14 cellular contexts compared by ENCODE assay signal in the genomic region with DNA sequence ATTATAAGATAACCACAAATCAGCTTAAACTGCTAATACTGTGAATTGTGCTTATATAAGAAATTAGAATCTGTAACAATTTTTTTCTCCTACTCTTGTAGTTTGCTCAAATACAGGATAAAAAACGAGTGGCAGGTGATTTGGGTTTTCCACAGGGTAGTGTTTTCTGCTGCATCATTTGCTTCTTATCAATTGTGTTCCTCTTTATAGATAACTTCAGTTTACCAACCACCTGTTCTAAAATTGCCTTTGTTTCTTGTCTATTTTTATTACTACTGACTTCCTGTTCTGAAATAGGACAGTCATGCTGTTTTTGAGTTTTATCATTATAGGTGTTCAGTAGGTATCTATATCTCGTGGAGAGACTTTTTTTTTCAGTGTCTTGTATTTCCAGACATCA. TPM values are rescaled to one million over a fixed set of nuclear protein-coding genes. Genes with fewer than 3 reads are reported as not detected.
DNase-seq lines count a peak whose midpoint lies in the region; ATAC-seq and TF ChIP-seq lines count a peak whose summit lies in the region.
"Had no signal": no experiment of that assay in that cellular context is flagged by ENCODE, and none has a peak within 500 bp of the region (broad histone marks: within the 10 kb centered on the region; RNA-seq: fewer than 3 reads in every experiment).

No MANE protein-coding gene starts in this region.

- no peak for TF ChIP-seq POLR2A in transverse colon (IDR thresholded peaks at IDR 0.05)

- TF ChIP-seq EP300 in transverse colon (IDR thresholded peaks at IDR 0.05; ENCODE audit: low read depth), result no peak

- H3K27ac Mint-ChIP-seq in activated T-cell treated with anti-CD3 and anti-CD28 coated beads, Interleukin-2, amount 50 U/mL, for 72 hours, result peak overlapping the region; percentile 55
- H3K27ac Mint-ChIP-seq in nephron progenitor cell, result no peak overlapping the region
- H3K27ac Mint-ChIP-seq in CD14-positive monocyte, result peak overlapping the region in 1 of 7 donors; percentile 41
- H3K27ac Mint-ChIP-seq in activated CD8-positive, alpha-beta memory T cell treated with anti-CD3 and anti-CD28 coated beads, Interleukin-2, amount 10 ng/mL, durations not matched to agents 7 days and 5 days, result no peak overlapping the region

- WGBS in transverse colon (ENCODE audit: low coverage in 1 of 2), 2 donors, result 31% methylated on average over 2 of the region's 2 CpGs

- peaks cover 61% of the 10 kb centered on the region for H3K4me1 Mint-ChIP-seq in activated T-cell treated with anti-CD3 and anti-CD28 coated beads, Interleukin-2, amount 50 U/mL, for 72 hours (ENCODE audit: low read depth)
- peaks cover 29% of the 10 kb centered on the region for H3K4me1 Mint-ChIP-seq in nephron progenitor cell
- peaks cover 30% of the 10 kb centered on the region for H3K4me1 Mint-ChIP-seq in CD14-positive monocyte
- peaks cover 20% of the 10 kb centered on the region for H3K4me1 Mint-ChIP-seq in activated CD8-positive, alpha-beta memory T cell treated with anti-CD3 and anti-CD28 coated beads, Interleukin-2, amount 10 ng/mL, durations not matched to agents 7 days and 5 days

- H3K36me3 Mint-ChIP-seq in activated T-cell treated with anti-CD3 and anti-CD28 coated beads, Interleukin-2, amount 50 U/mL, for 72 hours (ENCODE audit: insufficient read depth in 2 of 2), result no peaks in the 10 kb centered on the region
- H3K36me3 Mint-ChIP-seq in nephron progenitor cell (ENCODE audit: low read depth), result no peaks in the 10 kb centered on the region
- H3K36me3 Mint-ChIP-seq in CD14-positive monocyte, result peaks cover 1 to 11% of the 10 kb centered on the region in 2 donors
- peaks cover 42% of the 10 kb centered on the region for H3K36me3 Mint-ChIP-seq in activated CD8-positive, alpha-beta memory T cell treated with anti-CD3 and anti-CD28 coated beads, Interleukin-2, amount 10 ng/mL, durations not matched to agents 7 days and 5 days

- H3K4me1 ChIP-seq in transverse colon, result peaks cover 33 to 56% (median 40%) of the 10 kb centered on the region in 4 donors

- no peak for ATAC-seq in activated T-cell treated with anti-CD3 and anti-CD28 coated beads, Interleukin-2, amount 50 U/mL, for 72 hours (replicated peaks in 1 of 2)
- ATAC-seq in GM21528 (IDR thresholded peaks at IDR 0.05; ENCODE audit: low FRiP score, unreplicated experiment) (peak; percentile 50), HG03439 (IDR thresholded peaks at IDR 0.05; ENCODE audit: unreplicated experiment) (peak; percentile 50)
- no peak for ATAC-seq in activated CD8-positive, alpha-beta memory T cell treated with anti-CD3 and anti-CD28 coated beads, Interleukin-2, amount 10 ng/mL, durations not matched to agents 7 days and 5 days
- ATAC-seq: SK-N-SH treated with all-trans-retinoic acid at 6 μM for 48 hours had no signal

- H3K27me3 Mint-ChIP-seq in activated T-cell treated with anti-CD3 and anti-CD28 coated beads, Interleukin-2, amount 50 U/mL, for 72 hours (ENCODE audit: low read depth), result no peaks in the 10 kb centered on the region
- no peaks in the 10 kb centered on the region for H3K27me3 Mint-ChIP-seq in nephron progenitor cell (ENCODE audit: low read depth, poor library complexity)
- no peaks in the 10 kb centered on the region for H3K27me3 Mint-ChIP-seq in CD14-positive monocyte (ENCODE audit: low read depth in 3 of 3)
- H3K27me3 Mint-ChIP-seq in activated CD8-positive, alpha-beta memory T cell treated with anti-CD3 and anti-CD28 coated beads, Interleukin-2, amount 10 ng/mL, durations not matched to agents 7 days and 5 days, result no peaks in the 10 kb centered on the region

- no peaks in the 10 kb centered on the region for H3K9me3 Mint-ChIP-seq in activated T-cell treated with anti-CD3 and anti-CD28 coated beads, Interleukin-2, amount 50 U/mL, for 72 hours
- no peaks in the 10 kb centered on the region for H3K9me3 Mint-ChIP-seq in nephron progenitor cell
- H3K9me3 Mint-ChIP-seq in CD14-positive monocyte, result no peaks in the 10 kb centered on the region
- H3K9me3 Mint-ChIP-seq in activated CD8-positive, alpha-beta memory T cell treated with anti-CD3 and anti-CD28 coated beads, Interleukin-2, amount 10 ng/mL, durations not matched to agents 7 days and 5 days (ENCODE audit: low read depth), result no peaks in the 10 kb centered on the region

- no peaks in the 10 kb centered on the region for H3K9me3 ChIP-seq in transverse colon

- CTCF ChIA-PET in activated CD8-positive, alpha-beta memory T cell treated with anti-CD3 and anti-CD28 coated beads, Interleukin-2, amount 10 ng/mL, durations not matched to agents 7 days and 5 days (lab: Charles Lee), result no interaction called here

- peak overlapping the region in 3 of 4 donors; percentile 26 to 80 (median 41) for H3K27ac ChIP-seq in transverse colon

- H3K36me3 ChIP-seq in transverse colon, result no peaks in the 10 kb centered on the region

- H3K4me3 Mint-ChIP-seq in activated T-cell treated with anti-CD3 and anti-CD28 coated beads, Interleukin-2, amount 50 U/mL, for 72 hours, result no peak overlapping the region
- H3K4me3 Mint-ChIP-seq in nephron progenitor cell (no peak overlapping the region), CD14-positive monocyte (no peak overlapping the region)
- H3K4me3 Mint-ChIP-seq in activated CD8-positive, alpha-beta memory T cell treated with anti-CD3 and anti-CD28 coated beads, Interleukin-2, amount 10 ng/mL, durations not matched to agents 7 days and 5 days, result no peak overlapping the region

- intact Hi-C loops in transverse colon (cut with DNase I; ENCODE audit: low total_unique reads) (no loop called here), CD14-positive monocyte (cut with micrococcal nuclease) (no loop called here)

- no peaks in the 10 kb centered on the region for H3K27me3 ChIP-seq in transverse colon

- TF ChIP-seq CTCF in transverse colon (IDR thresholded peaks at IDR 0.05), result no peak
- no peak for TF ChIP-seq CTCF in nephron progenitor cell (IDR thresholded peaks at IDR 0.05)
- TF ChIP-seq CTCF in CD14-positive monocyte (IDR thresholded peaks at IDR 0.05), result no peak

- DNase-seq in activated T-cell treated with anti-CD3 and anti-CD28 coated beads, Interleukin-2, amount 50 U/mL, for 72 hours, result no peak
- DNase-seq in activated T-cell treated with anti-CD3 and anti-CD28 coated beads, Interleukin-2, amount 50 U/mL, for 48 hours, result no peak
- no peak for DNase-seq in transverse colon
- DNase-seq in nephron progenitor cell, result no peak
- no peak for DNase-seq in CD14-positive monocyte (ENCODE audit: low spot score)
- DNase-seq in activated CD8-positive, alpha-beta memory T cell treated with anti-CD3 and anti-CD28 coated beads, Interleukin-2, amount 10 ng/mL, durations not matched to agents 7 days and 5 days, result no peak
- DNase-seq: ACHN; activated CD4-positive, alpha-beta T cell treated with anti-CD3 and anti-CD28 coated beads, Interleukin-2, amount 50 U/mL, for 48 hours; anterior cingulate cortex; NCI-H1436; NK-92 treated with Interleukin-12 subunit alpha and Interleukin-12 subunit beta, amount 100 ng/mL, for 24 hours had no signal

- in situ Hi-C loops in transverse colon (cut with MboI; ENCODE audit: low pct_ligation_motif_present in 1 of 4, low pct_unique_long_range_greater_than_20kb in 1 of 4, low sequenced_read_pairs in 3 of 4), result no loop called here

- no peak overlapping the region for H3K4me3 ChIP-seq in transverse colon

RNA-seq across cellular contexts. Expression of gene MFSD6, which starts 56.9 kb away (rescaled TPM):
- 10 to 100 TPM; 51.9 to 57.8 TPM for total RNA-seq in activated T-cell treated with anti-CD3 and anti-CD28 coated beads, Interleukin-2, amount 50 U/mL, for 72 hours
- total RNA-seq in transverse colon, result 10 to 100 TPM; 76.3 to 99.1 (median 83.0) TPM
- 10 to 100 TPM in 1 of 2 donors, 1 to 10 TPM in 1; 8.8 to 12.9 TPM for polyA plus RNA-seq in CD14-positive monocyte
- 10 to 100 TPM; 53.1 to 56.4 TPM for total RNA-seq in activated CD8-positive, alpha-beta memory T cell treated with anti-CD3 and anti-CD28 coated beads, Interleukin-2, amount 10 ng/mL, durations not matched to agents 7 days and 5 days

Comparison
In these comparisons a context has a peak if more than half of its experiments do, and no peak if none do; other contexts are left out.
1. ATAC-seq: peak in GM21528 (single experiment) and HG03439 (single experiment); none in activated T-cell treated with anti-CD3 and anti-CD28 coated beads, Interleukin-2, amount 50 U/mL, for 72 hours (0 of 2) and activated CD8-positive, alpha-beta memory T cell treated with anti-CD3 and anti-CD28 coated beads, Interleukin-2, amount 10 ng/mL, durations not matched to agents 7 days and 5 days (single experiment).